ENCODE assay signal across 11 cellular contexts in genomic region chr7:39735903-39736302, GRCh38.
DNase-seq lines count a peak whose midpoint lies in the region; ATAC-seq and TF ChIP-seq lines count a peak whose summit lies in the region.
"Had no signal": no experiment of that assay in that cellular context is flagged by ENCODE, and none has a peak within 500 bp of the region (broad histone marks: within the 10 kb centered on the region; RNA-seq: fewer than 3 reads in every experiment).

No MANE protein-coding gene starts in this region.

- no peaks in the 10 kb centered on the region for H3K9me3 Mint-ChIP-seq in CD8-positive, alpha-beta T cell
- no peaks in the 10 kb centered on the region for H3K9me3 Mint-ChIP-seq in H9
- H3K9me3 Mint-ChIP-seq in activated T-cell treated with anti-CD3 and anti-CD28 coated beads, Interleukin-2, amount 50 U/mL, for 4 hours, result no peaks in the 10 kb centered on the region

- H4K91ac ChIP-seq in H9 (ENCODE audit: insufficient read length, low read depth, low read length) (peak overlapping the region; percentile 52), mesenchymal stem cell (ENCODE audit: low read length) (no peak overlapping the region)

- H3K4me1 Mint-ChIP-seq in CD8-positive, alpha-beta T cell (ENCODE audit: low read depth), result peaks cover 41% of the 10 kb centered on the region
- H3K4me1 Mint-ChIP-seq in H9, result peaks cover 29 to 30% of the 10 kb centered on the region in 2 experiments
- H3K4me1 Mint-ChIP-seq in activated T-cell treated with anti-CD3 and anti-CD28 coated beads, Interleukin-2, amount 50 U/mL, for 4 hours (ENCODE audit: low read depth), result peaks cover 44% of the 10 kb centered on the region

- intact Hi-C loops in CD8-positive, alpha-beta T cell (cut with DNase I, micrococcal nuclease), result no loop called here

- peaks cover 13% of the 10 kb centered on the region for H3K23me2 ChIP-seq in H9 (ENCODE audit: insufficient read length, low read depth, low read length, poor library complexity, severe bottlenecking)

- TF ChIP-seq CTCF in CD8-positive, alpha-beta T cell (IDR thresholded peaks at IDR 0.05), result no peak
- no peak for TF ChIP-seq CTCF in H9 (conservative IDR thresholded peaks at IDR 0.05)

- H3K4me3 ChIP-seq in CD8-positive, alpha-beta T cell (ENCODE audit: low read depth, low read length), result no peak overlapping the region
- H3K4me3 ChIP-seq in mesenchymal stem cell (ENCODE audit: insufficient read depth in 1 of 2, low read depth in 1 of 2, low read length in 2 of 2), result peak overlapping the region in 1 of 2 experiments; percentile 62
- H3K4me3 ChIP-seq: body of pancreas, spleen had no signal

- H4K20me1 ChIP-seq in H9 (ENCODE audit: control insufficient read depth, insufficient read depth, insufficient read length), result no peaks in the 10 kb centered on the region

- no CpG with 5 or more reads among the region's 4 CpGs for WGBS in H9 (ENCODE audit: extremely low coverage, insufficient read length, low lambda C conversion rate)
- 43% methylated on average over 4 of the region's 4 CpGs for WGBS in mesenchymal stem cell

- H3T11ph ChIP-seq in H9 (ENCODE audit: low read length), result no peak overlapping the region

- H2AK5ac ChIP-seq in H9 (ENCODE audit: insufficient read length, low read length) (no peak overlapping the region), mesenchymal stem cell (ENCODE audit: low read length, severe bottlenecking) (peak overlapping the region; percentile 5)

- H3K18ac ChIP-seq in H9 (ENCODE audit: insufficient read length, low read depth, low read length) (no peak overlapping the region), mesenchymal stem cell (ENCODE audit: low read depth in 1 of 2, low read length in 2 of 2) (no peak overlapping the region)

- no peaks in the 10 kb centered on the region for H3K27me3 Mint-ChIP-seq in CD8-positive, alpha-beta T cell (ENCODE audit: low read depth)
- peaks cover 21% of the 10 kb centered on the region for H3K27me3 Mint-ChIP-seq in H9 (ENCODE audit: low read depth)
- H3K27me3 Mint-ChIP-seq in activated T-cell treated with anti-CD3 and anti-CD28 coated beads, Interleukin-2, amount 50 U/mL, for 4 hours (ENCODE audit: low read depth), result no peaks in the 10 kb centered on the region

- H2BK12ac ChIP-seq in H9 (ENCODE audit: insufficient read length, low read depth, low read length) (no peak overlapping the region), mesenchymal stem cell (ENCODE audit: low read length in 2 of 2) (no peak overlapping the region)

- no peak overlapping the region for H2AFZ ChIP-seq in H9 (ENCODE audit: low read length)
- no peak overlapping the region for H2AFZ ChIP-seq in mesenchymal stem cell (ENCODE audit: low read depth, low read length)

- POLR2A ChIA-PET in CD8-positive, alpha-beta T cell (lab: Charles Lee), result interaction anchor here (1.2 kb wide), 1 partner anchor 113 kb away, joined by 4 read pairs; the partner anchor contains the start of gene RALA

- no peaks in the 10 kb centered on the region for H3K27me3 ChIP-seq in CD8-positive, alpha-beta T cell (ENCODE audit: insufficient read depth, low read length)
- H3K27me3 ChIP-seq in H9 (ENCODE audit: insufficient read depth, low read length) (no peaks in the 10 kb centered on the region; the same call in 1 of the 2 replicates), mesenchymal stem cell (ENCODE audit: control insufficient read depth in 1 of 2, insufficient read depth in 1 of 2, low read length in 2 of 2) (no peaks in the 10 kb centered on the region)
- H3K27me3 ChIP-seq: body of pancreas, spleen had no signal

- no peak overlapping the region for H3K4me3 Mint-ChIP-seq in CD8-positive, alpha-beta T cell
- 0 out of 5 replicates have a peak overlapping the region, but pooled peaks of 1 of the 2 experiments have one; percentile 27 for H3K4me3 Mint-ChIP-seq in H9
- H3K4me3 Mint-ChIP-seq in activated T-cell treated with anti-CD3 and anti-CD28 coated beads, Interleukin-2, amount 50 U/mL, for 4 hours, result peak overlapping the region; percentile 40

- CTCF ChIA-PET in CD8-positive, alpha-beta T cell (lab: Charles Lee), result interaction anchor here (1.4 to 22.4 kb wide), 3 partner anchors 10 to 157 kb away, joined by 4 to 556 read pairs (median 47); no protein-coding TSS in a partner anchor

- no peak overlapping the region for H2BK120ac ChIP-seq in H9 (ENCODE audit: low read depth, low read length, poor library complexity, severe bottlenecking)
- H2BK120ac ChIP-seq in mesenchymal stem cell (ENCODE audit: low read depth, low read length), result no peak overlapping the region

- no peak overlapping the region for H3K4me2 ChIP-seq in H9 (ENCODE audit: insufficient read depth, insufficient read length, low read length)
- peak overlapping the region; percentile 23 for H3K4me2 ChIP-seq in mesenchymal stem cell (ENCODE audit: low read length, poor library complexity, severe bottlenecking)

- no peak for ATAC-seq in CD8-positive, alpha-beta T cell
- ATAC-seq in activated T-cell treated with anti-CD3 and anti-CD28 coated beads, Interleukin-2, amount 50 U/mL, for 4 hours, result no peak
- ATAC-seq in GM19452 (IDR thresholded peaks at IDR 0.05; ENCODE audit: unreplicated experiment), result no peak
- no peak for ATAC-seq in GM21717 (IDR thresholded peaks at IDR 0.05; ENCODE audit: unreplicated experiment)
- no peak for ATAC-seq in HG03457 (IDR thresholded peaks at IDR 0.05; ENCODE audit: unreplicated experiment)
- ATAC-seq: body of pancreas had no signal

- peak overlapping the region; percentile 60 for H3K27ac Mint-ChIP-seq in CD8-positive, alpha-beta T cell
- H3K27ac Mint-ChIP-seq in H9, result 0 out of 7 replicates have a peak overlapping the region, but pooled peaks of 1 of the 3 experiments have one; percentile 4

- no peak overlapping the region for H2BK20ac ChIP-seq in H9 (ENCODE audit: low read depth, low read length, poor library complexity, severe bottlenecking)

- H2BK5ac ChIP-seq in H9 (ENCODE audit: insufficient read length, low read length) (no peak overlapping the region), mesenchymal stem cell (ENCODE audit: low read depth, low read length, poor library complexity, severe bottlenecking) (no peak overlapping the region)

- no peak overlapping the region for H3K27ac ChIP-seq in CD8-positive, alpha-beta T cell (ENCODE audit: low read depth, low read length)
- H3K27ac ChIP-seq in H9 (ENCODE audit: insufficient read length, low read depth, low read length) (no peak overlapping the region), mesenchymal stem cell (ENCODE audit: low read length, poor library complexity, severe bottlenecking) (no peak overlapping the region)
- H3K27ac ChIP-seq: body of pancreas had no signal

- H3K4me1 ChIP-seq in CD8-positive, alpha-beta T cell (ENCODE audit: insufficient read depth, low read length), result peaks cover 26% of the 10 kb centered on the region
- H3K4me1 ChIP-seq in H9 (ENCODE audit: insufficient read depth, low read length), result peaks cover 6% of the 10 kb centered on the region; the same call in 1 of the 2 replicates
- H3K4me1 ChIP-seq in mesenchymal stem cell (ENCODE audit: control insufficient read depth, insufficient read depth, low read depth, low read length), result peaks cover 11% of the 10 kb centered on the region

- H3K9ac ChIP-seq in H9 (ENCODE audit: extremely low read depth, insufficient read length, low read length) (no peak overlapping the region), mesenchymal stem cell (ENCODE audit: low read length) (no peak overlapping the region)

- no peak overlapping the region for H4K5ac ChIP-seq in H9 (ENCODE audit: insufficient read length, low read depth, low read length)

- H4K8ac ChIP-seq in H9 (replicated peaks; ENCODE audit: insufficient read length, low read depth, low read length) (no peak overlapping the region), mesenchymal stem cell (ENCODE audit: low read length) (no peak overlapping the region)

- H2BK15ac ChIP-seq in H9 (ENCODE audit: low read depth, low read length) (no peak overlapping the region), mesenchymal stem cell (ENCODE audit: low read depth, poor library complexity, severe bottlenecking) (no peak overlapping the region)

- DNase-seq in CD8-positive, alpha-beta T cell, result no peak
- DNase-seq in H9 (no peak), mesenchymal stem cell (no peak), DMS153 (lab: John Stamatoyannopoulos, UW) (no peak)
- DNase-seq in activated T-cell treated with anti-CD3 and anti-CD28 coated beads, Interleukin-2, amount 50 U/mL, for 4 hours, result no peak
- DNase-seq: body of pancreas, NCI-H1092, spleen had no signal

- H3K56ac ChIP-seq in H9 (ENCODE audit: insufficient read length, low read depth, low read length), result no peak overlapping the region

- peaks cover 5% of the 10 kb centered on the region for H3K36me3 Mint-ChIP-seq in CD8-positive, alpha-beta T cell
- H3K36me3 Mint-ChIP-seq in H9 (ENCODE audit: insufficient read depth in 1 of 3, low read depth in 3 of 3), result peaks cover 0 to 11% (median 0%) of the 10 kb centered on the region in 3 experiments; a peak in 3 of 7 replicates
- peaks cover 3% of the 10 kb centered on the region for H3K36me3 Mint-ChIP-seq in activated T-cell treated with anti-CD3 and anti-CD28 coated beads, Interleukin-2, amount 50 U/mL, for 4 hours (ENCODE audit: insufficient read depth)

- no peak overlapping the region for H3K23ac ChIP-seq in H9 (ENCODE audit: insufficient read length, low read depth, low read length)
- H3K23ac ChIP-seq in mesenchymal stem cell (ENCODE audit: low read length in 2 of 2), result no peak overlapping the region

- H3K79me1 ChIP-seq in H9 (ENCODE audit: insufficient read depth, low read depth, low read length, poor library complexity, severe bottlenecking), result no peaks in the 10 kb centered on the region
- H3K79me1 ChIP-seq in mesenchymal stem cell (replicated peaks; ENCODE audit: low read length, poor library complexity, severe bottlenecking), result peaks cover 12% of the 10 kb centered on the region

- H3K79me2 ChIP-seq in H9 (ENCODE audit: insufficient read depth, low read length), result 0 out of 2 replicates have a peak, but pooled peaks cover 4% of the 10 kb centered on the region

- no peaks in the 10 kb centered on the region for H3K36me3 ChIP-seq in CD8-positive, alpha-beta T cell (ENCODE audit: insufficient read depth, low read length)
- H3K36me3 ChIP-seq in mesenchymal stem cell (ENCODE audit: control insufficient read depth in 1 of 2, insufficient read depth in 2 of 2, low read depth in 1 of 2, low read length in 2 of 2), result peaks cover 0 to 8% of the 10 kb centered on the region in 2 experiments
- H3K36me3 ChIP-seq: spleen had no signal

- H3K4ac ChIP-seq in H9 (ENCODE audit: low read depth, low read length), result no peak overlapping the region
- H3K4ac ChIP-seq in mesenchymal stem cell (ENCODE audit: low read depth in 1 of 2, low read length in 2 of 2), result no peak overlapping the region

- H3K9me3 ChIP-seq in CD8-positive, alpha-beta T cell (ENCODE audit: low read length), result no peaks in the 10 kb centered on the region
- H3K9me3 ChIP-seq in H9 (ENCODE audit: control insufficient read depth, low read depth, low read length) (no peaks in the 10 kb centered on the region), mesenchymal stem cell (ENCODE audit: control insufficient read depth, low read length) (no peaks in the 10 kb centered on the region)
- H3K9me3 ChIP-seq: body of pancreas, spleen had no signal

- no peak overlapping the region for H3K14ac ChIP-seq in H9 (ENCODE audit: insufficient read depth, low read length)
- H3K14ac ChIP-seq in mesenchymal stem cell (ENCODE audit: low read length in 2 of 2), result no peak overlapping the region
